ENCODE assay signal across 1 cellular context in the genomic region with DNA sequence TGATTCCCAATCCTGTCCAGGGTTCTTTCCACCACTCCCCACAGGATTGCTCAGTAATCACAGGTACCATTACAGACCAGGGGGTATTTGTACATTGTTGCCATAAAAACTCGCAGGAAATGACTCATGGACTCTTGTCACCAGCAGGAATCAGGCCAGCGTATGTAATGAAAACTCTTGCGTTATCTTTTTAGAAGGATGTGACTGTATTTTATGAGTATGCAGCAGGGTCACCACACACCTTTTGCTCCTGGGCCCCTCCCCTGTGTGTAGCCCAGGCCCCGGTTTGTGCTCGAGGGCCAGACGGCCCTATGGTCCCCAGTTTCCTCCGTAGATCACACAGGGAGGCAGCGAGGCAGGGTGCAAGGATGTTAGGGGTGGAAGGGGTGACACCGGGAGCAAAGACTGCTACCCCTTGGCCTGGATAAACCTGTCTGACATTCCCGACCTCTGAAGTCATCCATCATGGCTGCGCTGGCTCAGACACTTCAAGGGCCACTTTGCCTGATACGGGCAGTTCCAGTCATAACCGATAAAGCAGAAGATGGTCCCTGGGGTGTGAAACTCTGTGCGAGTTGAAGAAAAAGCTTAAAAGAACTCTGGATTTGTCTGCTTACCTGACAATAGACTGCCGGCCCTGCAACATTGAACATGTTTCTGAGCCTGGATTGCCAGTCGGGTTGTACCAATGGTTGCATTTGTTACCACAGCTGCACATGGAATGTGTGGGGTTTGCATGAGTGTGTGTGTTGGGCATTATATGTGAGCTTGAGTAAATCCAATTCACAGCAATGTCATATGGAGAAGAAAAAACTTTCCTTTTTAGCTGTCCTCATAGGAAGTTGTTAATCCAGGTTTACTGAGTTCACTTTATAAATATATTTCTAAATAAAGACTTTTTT.
TF ChIP-seq lines count a peak whose summit lies in the region.

No MANE protein-coding gene starts in this region.

TF ChIP-seq in K562, 482 proteins besides CTCF, POLR2A, EP300 and RAD21 (continued from another document and continues in another):
- TF ChIP-seq, protein P1, sequence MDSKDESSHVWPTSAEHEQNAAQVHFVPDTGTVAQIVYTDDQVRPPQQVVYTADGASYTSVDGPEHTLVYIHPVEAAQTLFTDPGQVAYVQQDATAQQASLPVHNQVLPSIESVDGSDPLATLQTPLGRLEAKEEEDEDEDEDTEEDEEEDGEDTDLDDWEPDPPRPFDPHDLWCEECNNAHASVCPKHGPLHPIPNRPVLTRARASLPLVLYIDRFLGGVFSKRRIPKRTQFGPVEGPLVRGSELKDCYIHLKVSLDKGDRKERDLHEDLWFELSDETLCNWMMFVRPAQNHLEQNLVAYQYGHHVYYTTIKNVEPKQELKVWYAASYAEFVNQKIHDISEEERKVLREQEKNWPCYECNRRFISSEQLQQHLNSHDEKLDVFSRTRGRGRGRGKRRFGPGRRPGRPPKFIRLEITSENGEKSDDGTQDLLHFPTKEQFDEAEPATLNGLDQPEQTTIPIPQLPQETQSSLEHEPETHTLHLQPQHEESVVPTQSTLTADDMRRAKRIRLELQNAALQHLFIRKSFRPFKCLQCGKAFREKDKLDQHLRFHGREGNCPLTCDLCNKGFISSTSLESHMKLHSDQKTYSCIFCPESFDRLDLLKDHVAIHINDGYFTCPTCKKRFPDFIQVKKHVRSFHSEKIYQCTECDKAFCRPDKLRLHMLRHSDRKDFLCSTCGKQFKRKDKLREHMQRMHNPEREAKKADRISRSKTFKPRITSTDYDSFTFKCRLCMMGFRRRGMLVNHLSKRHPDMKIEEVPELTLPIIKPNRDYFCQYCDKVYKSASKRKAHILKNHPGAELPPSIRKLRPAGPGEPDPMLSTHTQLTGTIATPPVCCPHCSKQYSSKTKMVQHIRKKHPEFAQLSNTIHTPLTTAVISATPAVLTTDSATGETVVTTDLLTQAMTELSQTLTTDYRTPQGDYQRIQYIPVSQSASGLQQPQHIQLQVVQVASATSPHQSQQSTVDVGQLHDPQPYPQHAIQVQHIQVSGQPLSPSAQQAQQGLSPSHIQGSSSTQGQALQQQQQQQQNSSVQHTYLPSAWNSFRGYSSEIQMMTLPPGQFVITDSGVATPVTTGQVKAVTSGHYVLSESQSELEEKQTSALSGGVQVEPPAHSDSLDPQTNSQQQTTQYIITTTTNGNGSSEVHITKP (IDR thresholded peaks at IDR 0.05; ENCODE audit: partially characterized antibody), result peak; percentile 87
- TF ChIP-seq GATA2 (CRISPR knock-in tag; IDR thresholded peaks at IDR 0.05), result peak; percentile 67
- peak; percentile 49; the same call in 1 of the 2 replicates for TF ChIP-seq GTF2A2 (tag; IDR thresholded peaks at IDR 0.05)
- TF ChIP-seq ZNF140 (CRISPR knock-in tag; IDR thresholded peaks at IDR 0.05), result no peak
- no peak for TF ChIP-seq SLC30A9 (CRISPR knock-in tag; IDR thresholded peaks at IDR 0.05)
- no peak for TF ChIP-seq HLTF (IDR thresholded peaks at IDR 0.05)
- TF ChIP-seq, protein P2, sequence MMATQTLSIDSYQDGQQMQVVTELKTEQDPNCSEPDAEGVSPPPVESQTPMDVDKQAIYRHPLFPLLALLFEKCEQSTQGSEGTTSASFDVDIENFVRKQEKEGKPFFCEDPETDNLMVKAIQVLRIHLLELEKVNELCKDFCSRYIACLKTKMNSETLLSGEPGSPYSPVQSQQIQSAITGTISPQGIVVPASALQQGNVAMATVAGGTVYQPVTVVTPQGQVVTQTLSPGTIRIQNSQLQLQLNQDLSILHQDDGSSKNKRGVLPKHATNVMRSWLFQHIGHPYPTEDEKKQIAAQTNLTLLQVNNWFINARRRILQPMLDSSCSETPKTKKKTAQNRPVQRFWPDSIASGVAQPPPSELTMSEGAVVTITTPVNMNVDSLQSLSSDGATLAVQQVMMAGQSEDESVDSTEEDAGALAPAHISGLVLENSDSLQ (IDR thresholded peaks at IDR 0.05), result peak; percentile 61
- TF ChIP-seq, protein P3, sequence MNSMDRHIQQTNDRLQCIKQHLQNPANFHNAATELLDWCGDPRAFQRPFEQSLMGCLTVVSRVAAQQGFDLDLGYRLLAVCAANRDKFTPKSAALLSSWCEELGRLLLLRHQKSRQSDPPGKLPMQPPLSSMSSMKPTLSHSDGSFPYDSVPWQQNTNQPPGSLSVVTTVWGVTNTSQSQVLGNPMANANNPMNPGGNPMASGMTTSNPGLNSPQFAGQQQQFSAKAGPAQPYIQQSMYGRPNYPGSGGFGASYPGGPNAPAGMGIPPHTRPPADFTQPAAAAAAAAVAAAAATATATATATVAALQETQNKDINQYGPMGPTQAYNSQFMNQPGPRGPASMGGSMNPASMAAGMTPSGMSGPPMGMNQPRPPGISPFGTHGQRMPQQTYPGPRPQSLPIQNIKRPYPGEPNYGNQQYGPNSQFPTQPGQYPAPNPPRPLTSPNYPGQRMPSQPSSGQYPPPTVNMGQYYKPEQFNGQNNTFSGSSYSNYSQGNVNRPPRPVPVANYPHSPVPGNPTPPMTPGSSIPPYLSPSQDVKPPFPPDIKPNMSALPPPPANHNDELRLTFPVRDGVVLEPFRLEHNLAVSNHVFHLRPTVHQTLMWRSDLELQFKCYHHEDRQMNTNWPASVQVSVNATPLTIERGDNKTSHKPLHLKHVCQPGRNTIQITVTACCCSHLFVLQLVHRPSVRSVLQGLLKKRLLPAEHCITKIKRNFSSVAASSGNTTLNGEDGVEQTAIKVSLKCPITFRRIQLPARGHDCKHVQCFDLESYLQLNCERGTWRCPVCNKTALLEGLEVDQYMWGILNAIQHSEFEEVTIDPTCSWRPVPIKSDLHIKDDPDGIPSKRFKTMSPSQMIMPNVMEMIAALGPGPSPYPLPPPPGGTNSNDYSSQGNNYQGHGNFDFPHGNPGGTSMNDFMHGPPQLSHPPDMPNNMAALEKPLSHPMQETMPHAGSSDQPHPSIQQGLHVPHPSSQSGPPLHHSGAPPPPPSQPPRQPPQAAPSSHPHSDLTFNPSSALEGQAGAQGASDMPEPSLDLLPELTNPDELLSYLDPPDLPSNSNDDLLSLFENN (IDR thresholded peaks at IDR 0.05; ENCODE audit: low read depth in 2 of 2, low read length in 2 of 2), result peak in 1 of 2 experiments; percentile 31; a peak in 1 of 4 replicates
- TF ChIP-seq MYNN (IDR thresholded peaks at IDR 0.05), result peak; percentile 64; the same call in 1 of the 2 replicates
- no peak for TF ChIP-seq MYNN (CRISPR knock-in tag; IDR thresholded peaks at IDR 0.05)
- peak; percentile 44 to 65 for TF ChIP-seq KDM1A (IDR thresholded peaks at IDR 0.05)
- peak; percentile 41; the same call in 1 of the 2 replicates for TF ChIP-seq NCOA1 (IDR thresholded peaks at IDR 0.05; ENCODE audit: low read depth)
- peak; percentile 59 to 61 for TF ChIP-seq NRF1 (conservative IDR thresholded peaks at IDR 0.05 in 1 of 2, IDR thresholded peaks at IDR 0.05 in 1 of 2)
- peak; percentile 46 for TF ChIP-seq BRD9 (IDR thresholded peaks at IDR 0.05; ENCODE audit: low read depth, partially characterized antibody)
- peak; percentile 58 for TF ChIP-seq NFIC (IDR thresholded peaks at IDR 0.05)
- peak; percentile 62 to 68; a peak in 1 of 4 replicates for TF ChIP-seq TEAD1 (CRISPR knock-in tag; IDR thresholded peaks at IDR 0.05)
- no peak for TF ChIP-seq ZNF133 (CRISPR knock-in tag; IDR thresholded peaks at IDR 0.05)
- TF ChIP-seq JUND (IDR thresholded peaks at IDR 0.05; ENCODE audit: borderline replicate concordance, low read depth, low read length), result peak; percentile 95
- peak; percentile 90; the same call in 2 of the 3 replicates for TF ChIP-seq JUND (tag; IDR thresholded peaks at IDR 0.05; ENCODE audit: borderline replicate concordance, low read depth, low read length)
- TF ChIP-seq ZNF311 (CRISPR knock-in tag; IDR thresholded peaks at IDR 0.05), result 0 out of 2 replicates have a peak, but pooled peaks have one; percentile 43
- peak; percentile 90 for TF ChIP-seq SMARCA4 (IDR thresholded peaks at IDR 0.05)
- TF ChIP-seq, protein P4, sequence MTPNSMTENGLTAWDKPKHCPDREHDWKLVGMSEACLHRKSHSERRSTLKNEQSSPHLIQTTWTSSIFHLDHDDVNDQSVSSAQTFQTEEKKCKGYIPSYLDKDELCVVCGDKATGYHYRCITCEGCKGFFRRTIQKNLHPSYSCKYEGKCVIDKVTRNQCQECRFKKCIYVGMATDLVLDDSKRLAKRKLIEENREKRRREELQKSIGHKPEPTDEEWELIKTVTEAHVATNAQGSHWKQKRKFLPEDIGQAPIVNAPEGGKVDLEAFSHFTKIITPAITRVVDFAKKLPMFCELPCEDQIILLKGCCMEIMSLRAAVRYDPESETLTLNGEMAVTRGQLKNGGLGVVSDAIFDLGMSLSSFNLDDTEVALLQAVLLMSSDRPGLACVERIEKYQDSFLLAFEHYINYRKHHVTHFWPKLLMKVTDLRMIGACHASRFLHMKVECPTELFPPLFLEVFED (CRISPR knock-in tag; conservative IDR thresholded peaks at IDR 0.05), result 0 out of 2 replicates have a peak, but pooled peaks have one; percentile 5
- peak; percentile 77 for TF ChIP-seq CREM (IDR thresholded peaks at IDR 0.05; ENCODE audit: low read depth)
- TF ChIP-seq, protein P5, sequence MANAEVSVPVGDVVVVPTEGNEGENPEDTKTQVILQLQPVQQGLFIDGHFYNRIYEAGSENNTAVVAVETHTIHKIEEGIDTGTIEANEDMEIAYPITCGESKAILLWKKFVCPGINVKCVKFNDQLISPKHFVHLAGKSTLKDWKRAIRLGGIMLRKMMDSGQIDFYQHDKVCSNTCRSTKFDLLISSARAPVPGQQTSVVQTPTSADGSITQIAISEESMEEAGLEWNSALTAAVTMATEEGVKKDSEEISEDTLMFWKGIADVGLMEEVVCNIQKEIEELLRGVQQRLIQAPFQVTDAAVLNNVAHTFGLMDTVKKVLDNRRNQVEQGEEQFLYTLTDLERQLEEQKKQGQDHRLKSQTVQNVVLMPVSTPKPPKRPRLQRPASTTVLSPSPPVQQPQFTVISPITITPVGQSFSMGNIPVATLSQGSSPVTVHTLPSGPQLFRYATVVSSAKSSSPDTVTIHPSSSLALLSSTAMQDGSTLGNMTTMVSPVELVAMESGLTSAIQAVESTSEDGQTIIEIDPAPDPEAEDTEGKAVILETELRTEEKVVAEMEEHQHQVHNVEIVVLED (CRISPR knock-in tag; IDR thresholded peaks at IDR 0.05), result no peak
- no peak for TF ChIP-seq SPI1 (IDR thresholded peaks at IDR 0.05; ENCODE audit: borderline replicate concordance, low read depth, low read length)
- no peak for TF ChIP-seq MTA1 (IDR thresholded peaks at IDR 0.05; ENCODE audit: borderline replicate concordance)
- TF ChIP-seq NCOA2 (IDR thresholded peaks at IDR 0.05; ENCODE audit: partially characterized antibody in 2 of 2), result no peak
- TF ChIP-seq LCOR (CRISPR knock-in tag; IDR thresholded peaks at IDR 0.05), result no peak
- TF ChIP-seq, protein P6, sequence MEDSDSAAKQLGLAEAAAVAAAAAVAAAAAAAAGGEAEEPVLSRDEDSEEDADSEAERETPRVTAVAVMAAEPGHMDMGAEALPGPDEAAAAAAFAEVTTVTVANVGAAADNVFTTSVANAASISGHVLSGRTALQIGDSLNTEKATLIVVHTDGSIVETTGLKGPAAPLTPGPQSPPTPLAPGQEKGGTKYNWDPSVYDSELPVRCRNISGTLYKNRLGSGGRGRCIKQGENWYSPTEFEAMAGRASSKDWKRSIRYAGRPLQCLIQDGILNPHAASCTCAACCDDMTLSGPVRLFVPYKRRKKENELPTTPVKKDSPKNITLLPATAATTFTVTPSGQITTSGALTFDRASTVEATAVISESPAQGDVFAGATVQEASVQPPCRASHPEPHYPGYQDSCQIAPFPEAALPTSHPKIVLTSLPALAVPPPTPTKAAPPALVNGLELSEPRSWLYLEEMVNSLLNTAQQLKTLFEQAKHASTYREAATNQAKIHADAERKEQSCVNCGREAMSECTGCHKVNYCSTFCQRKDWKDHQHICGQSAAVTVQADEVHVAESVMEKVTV (CRISPR knock-in tag; IDR thresholded peaks at IDR 0.05), result no peak
- no peak for TF ChIP-seq ZNF253 (CRISPR knock-in tag; conservative IDR thresholded peaks at IDR 0.05)
- peak; percentile 51 for TF ChIP-seq CCNT2 (IDR thresholded peaks at IDR 0.05; ENCODE audit: borderline replicate concordance, extremely low read depth, insufficient read length, low read depth, low read length)
- TF ChIP-seq, protein P7, sequence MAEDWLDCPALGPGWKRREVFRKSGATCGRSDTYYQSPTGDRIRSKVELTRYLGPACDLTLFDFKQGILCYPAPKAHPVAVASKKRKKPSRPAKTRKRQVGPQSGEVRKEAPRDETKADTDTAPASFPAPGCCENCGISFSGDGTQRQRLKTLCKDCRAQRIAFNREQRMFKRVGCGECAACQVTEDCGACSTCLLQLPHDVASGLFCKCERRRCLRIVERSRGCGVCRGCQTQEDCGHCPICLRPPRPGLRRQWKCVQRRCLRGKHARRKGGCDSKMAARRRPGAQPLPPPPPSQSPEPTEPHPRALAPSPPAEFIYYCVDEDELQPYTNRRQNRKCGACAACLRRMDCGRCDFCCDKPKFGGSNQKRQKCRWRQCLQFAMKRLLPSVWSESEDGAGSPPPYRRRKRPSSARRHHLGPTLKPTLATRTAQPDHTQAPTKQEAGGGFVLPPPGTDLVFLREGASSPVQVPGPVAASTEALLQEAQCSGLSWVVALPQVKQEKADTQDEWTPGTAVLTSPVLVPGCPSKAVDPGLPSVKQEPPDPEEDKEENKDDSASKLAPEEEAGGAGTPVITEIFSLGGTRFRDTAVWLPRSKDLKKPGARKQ (CRISPR knock-in tag; IDR thresholded peaks at IDR 0.05), result no peak
- TF ChIP-seq, protein P8, sequence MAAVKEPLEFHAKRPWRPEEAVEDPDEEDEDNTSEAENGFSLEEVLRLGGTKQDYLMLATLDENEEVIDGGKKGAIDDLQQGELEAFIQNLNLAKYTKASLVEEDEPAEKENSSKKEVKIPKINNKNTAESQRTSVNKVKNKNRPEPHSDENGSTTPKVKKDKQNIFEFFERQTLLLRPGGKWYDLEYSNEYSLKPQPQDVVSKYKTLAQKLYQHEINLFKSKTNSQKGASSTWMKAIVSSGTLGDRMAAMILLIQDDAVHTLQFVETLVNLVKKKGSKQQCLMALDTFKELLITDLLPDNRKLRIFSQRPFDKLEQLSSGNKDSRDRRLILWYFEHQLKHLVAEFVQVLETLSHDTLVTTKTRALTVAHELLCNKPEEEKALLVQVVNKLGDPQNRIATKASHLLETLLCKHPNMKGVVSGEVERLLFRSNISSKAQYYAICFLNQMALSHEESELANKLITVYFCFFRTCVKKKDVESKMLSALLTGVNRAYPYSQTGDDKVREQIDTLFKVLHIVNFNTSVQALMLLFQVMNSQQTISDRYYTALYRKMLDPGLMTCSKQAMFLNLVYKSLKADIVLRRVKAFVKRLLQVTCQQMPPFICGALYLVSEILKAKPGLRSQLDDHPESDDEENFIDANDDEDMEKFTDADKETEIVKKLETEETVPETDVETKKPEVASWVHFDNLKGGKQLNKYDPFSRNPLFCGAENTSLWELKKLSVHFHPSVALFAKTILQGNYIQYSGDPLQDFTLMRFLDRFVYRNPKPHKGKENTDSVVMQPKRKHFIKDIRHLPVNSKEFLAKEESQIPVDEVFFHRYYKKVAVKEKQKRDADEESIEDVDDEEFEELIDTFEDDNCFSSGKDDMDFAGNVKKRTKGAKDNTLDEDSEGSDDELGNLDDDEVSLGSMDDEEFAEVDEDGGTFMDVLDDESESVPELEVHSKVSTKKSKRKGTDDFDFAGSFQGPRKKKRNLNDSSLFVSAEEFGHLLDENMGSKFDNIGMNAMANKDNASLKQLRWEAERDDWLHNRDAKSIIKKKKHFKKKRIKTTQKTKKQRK (IDR thresholded peaks at IDR 0.05; ENCODE audit: borderline replicate concordance, low read depth, low read length), result no peak
- TF ChIP-seq FOXK2 (conservative IDR thresholded peaks at IDR 0.05 in 1 of 2, IDR thresholded peaks at IDR 0.05 in 1 of 2; ENCODE audit: low read depth in 2 of 2), result 0 out of 4 replicates have a peak, but pooled peaks of 1 of the 2 experiments have one; percentile 30
- TF ChIP-seq SP2 (IDR thresholded peaks at IDR 0.05; ENCODE audit: extremely low read depth, low read depth, low read length, poor library complexity, severe bottlenecking), result no peak
- no peak for TF ChIP-seq JUNB (CRISPR knock-in tag; conservative IDR thresholded peaks at IDR 0.05)
